33 cellular contexts compared by ENCODE assay signal in genomic region chr17:9541718-9542117, GRCh38. TPM values are rescaled to one million over a fixed set of nuclear protein-coding genes. Genes with fewer than 3 reads are reported as not detected.
"Had no signal": no experiment of that assay in that cellular context is flagged by ENCODE, and none has a peak within 500 bp of the region (broad histone marks: within the 10 kb centered on the region; RNA-seq: fewer than 3 reads in every experiment).

No MANE protein-coding gene starts in this region.

- FAIRE-seq: colon, endometrium, endothelial cell of umbilical vein, frontal cortex had no signal

- H3K27ac ChIP-seq: colonic mucosa, coronary artery, dorsolateral prefrontal cortex, epithelial cell of prostate, esophagus muscularis mucosa, esophagus squamous epithelium, foreskin keratinocyte, gastrocnemius medialis, gastroesophageal sphincter, heart left ventricle had no signal

- H3K27me3 ChIP-seq: colonic mucosa, dorsolateral prefrontal cortex, esophagus muscularis mucosa, esophagus squamous epithelium, foreskin keratinocyte, gastrocnemius medialis, gastroesophageal sphincter, heart left ventricle had no signal

- H3K4me3 ChIP-seq: colonic mucosa, coronary artery, dorsolateral prefrontal cortex, esophagus muscularis mucosa, esophagus squamous epithelium, gastrocnemius medialis, gastroesophageal sphincter, heart left ventricle had no signal

- ATAC-seq: effector memory CD8-positive, alpha-beta T cell; esophagus mucosa; foreskin keratinocyte; gastrocnemius medialis; gastroesophageal sphincter; heart left ventricle had no signal

- H3K4me3 Mint-ChIP-seq: dendritic cell treated with granulocyte-macrophage colony-stimulating factor and Interleukin-4, amounts not matched to agents 40 ng/mL and 50 ng/mL, for 4 days; effector memory CD8-positive, alpha-beta T cell; endodermal cell had no signal

- H3K9me3 ChIP-seq: colonic mucosa, esophagus muscularis mucosa, esophagus squamous epithelium, gastrocnemius medialis, gastroesophageal sphincter, heart left ventricle had no signal

- H3K36me3 ChIP-seq: colonic mucosa, gastrocnemius medialis had no signal

- H3K9me3 Mint-ChIP-seq: dendritic cell treated with granulocyte-macrophage colony-stimulating factor and Interleukin-4, amounts not matched to agents 40 ng/mL and 50 ng/mL, for 4 days; effector memory CD8-positive, alpha-beta T cell; endodermal cell had no signal

- DNase-seq: colonic mucosa; cortex of kidney; dermis blood vessel endothelial cell; dorsolateral prefrontal cortex; effector CD4-positive, alpha-beta T cell; effector CD8-positive, alpha-beta T cell; effector memory CD4-positive, alpha-beta T cell; effector memory CD8-positive, alpha-beta T cell; endodermal cell; erythroblast; esophagus squamous epithelium; foreskin fibroblast; foreskin keratinocyte; foreskin melanocyte; gastrocnemius medialis; glutamatergic neuron; head of caudate nucleus; heart left ventricle had no signal

- H3K4me1 ChIP-seq: colonic mucosa, esophagus squamous epithelium, foreskin keratinocyte, gastrocnemius medialis, gastroesophageal sphincter, heart left ventricle had no signal

- H3K27ac Mint-ChIP-seq: dendritic cell treated with granulocyte-macrophage colony-stimulating factor and Interleukin-4, amounts not matched to agents 40 ng/mL and 50 ng/mL, for 4 days; effector memory CD8-positive, alpha-beta T cell; endodermal cell had no signal

- H3K27me3 Mint-ChIP-seq: dendritic cell treated with granulocyte-macrophage colony-stimulating factor and Interleukin-4, amounts not matched to agents 40 ng/mL and 50 ng/mL, for 4 days; effector memory CD8-positive, alpha-beta T cell had no signal

RNA-seq across cellular contexts. Expression of gene CFAP52, which starts 34.7 kb away (rescaled TPM):
- total RNA-seq: chondrocyte, colonic mucosa, dermis blood vessel endothelial cell, dermis microvascular lymphatic vessel endothelial cell, endothelial cell of umbilical vein, epithelial cell of proximal tubule, esophagus mucosa, esophagus squamous epithelium, foreskin keratinocyte, gastrocnemius medialis, glomerular endothelial cell had no signal
- polyA plus RNA-seq: endothelial cell of umbilical vein, fibroblast of lung, foreskin keratinocyte, heart left ventricle had no signal
